ENCODE assay signal across 17 cellular contexts in the genomic region with DNA sequence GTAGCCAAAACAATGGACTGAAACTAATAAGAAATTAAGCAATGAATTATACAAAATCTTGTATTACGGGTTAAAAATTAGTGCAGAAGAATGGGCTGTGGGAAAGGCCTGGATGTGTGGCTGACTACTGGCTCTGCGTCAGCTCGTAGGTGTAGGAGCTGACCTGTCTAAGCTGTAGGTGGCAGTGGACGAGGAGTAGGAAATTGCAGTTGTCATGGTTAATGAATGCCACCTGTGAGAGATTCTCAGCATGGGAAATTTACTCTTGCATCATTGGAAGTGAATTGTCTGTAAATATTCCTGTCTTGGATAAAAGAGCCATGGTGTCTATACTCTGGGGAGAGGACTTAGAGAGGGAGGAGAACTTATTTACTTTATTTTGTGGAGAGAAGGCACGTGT. TPM values are rescaled to one million over a fixed set of nuclear protein-coding genes. Genes with fewer than 3 reads are reported as not detected.
A peak's percentile ranks its signal among the peaks of the same experiment; 100 is the strongest.
DNase-seq lines count a peak whose midpoint lies in the region; FAIRE-seq and TF ChIP-seq lines count a peak whose summit lies in the region.
"Had no signal": no experiment of that assay in that cellular context is flagged by ENCODE, and none has a peak within 500 bp of the region (broad histone marks: within the 10 kb centered on the region; RNA-seq: fewer than 3 reads in every experiment).

No MANE protein-coding gene starts in this region.

- peak overlapping the region; percentile 2 for H3K27ac Mint-ChIP-seq in progenitor cell of endocrine pancreas
- H3K27ac Mint-ChIP-seq: IgD-negative memory B cell had no signal

- POLR2A ChIA-PET in GM10248 (lab: Yijun Ruan, JAX): no interaction called here

- no peak overlapping the region for H3K4me3 Mint-ChIP-seq in progenitor cell of endocrine pancreas (ENCODE audit: low read depth)
- H3K4me3 Mint-ChIP-seq: IgD-negative memory B cell had no signal

- H3K36me3 Mint-ChIP-seq in progenitor cell of endocrine pancreas (ENCODE audit: insufficient read depth): peaks cover 3% of the 10 kb centered on the region

- peaks cover 5% of the 10 kb centered on the region for H3K4me1 Mint-ChIP-seq in progenitor cell of endocrine pancreas (ENCODE audit: low read depth)
- H3K4me1 Mint-ChIP-seq: IgD-negative memory B cell had no signal

- FAIRE-seq in HTR-8/SVneo (lab: Jason Lieb, UNC): no peak
- FAIRE-seq: A549 had no signal

- no peaks in the 10 kb centered on the region for H3K27me3 Mint-ChIP-seq in progenitor cell of endocrine pancreas

- TF ChIP-seq CTCF in progenitor cell of endocrine pancreas (IDR thresholded peaks at IDR 0.05; ENCODE audit: unreplicated experiment): no peak
- no peak for TF ChIP-seq CTCF in GM10248 (IDR thresholded peaks at IDR 0.05; ENCODE audit: control extremely low read depth, extremely low read depth, low read depth, missing control alignments)

- CTCF ChIA-PET in GM10248 (lab: Yijun Ruan, JAX): no interaction called here

- peak; percentile 15 for DNase-seq in NCI-H748 (lab: John Stamatoyannopoulos, UW; ENCODE audit: unreplicated experiment)
- DNase-seq in NCI-H748 treated with DMSO at 0.1 percent for 48 hours (lab: John Stamatoyannopoulos, UW): no peak
- DNase-seq in NCI-H2081 (lab: John Stamatoyannopoulos, UW): peak; percentile 55 to 83
- peak; percentile 10 for DNase-seq in iPS-NIHi7 (ENCODE audit: extremely low spot score)
- no peak for DNase-seq in progenitor cell of endocrine pancreas (ENCODE audit: low spot score, unreplicated experiment)
- DNase-seq in HTR-8/SVneo (ENCODE audit: insufficient read length, low spot score): no peak
- no peak for DNase-seq in GM10248 (ENCODE audit: extremely low spot score)
- no peak for DNase-seq in stimulated activated CD4-positive, alpha-beta T cell treated with anti-CD3 and anti-CD28 coated beads, Interleukin-2, amount 100 ng/mL, for 24 hours
- DNase-seq: C1 segment of cervical spinal cord, Kasumi-1, MM.1S, NCI-H1092 treated with DMSO at 0.1 percent for 48 hours, NCI-H187, NCI-H2171 treated with DMSO at 0.1 percent for 48 hours, NCI-H526 treated with DMSO at 0.1 percent for 48 hours had no signal

- peaks cover 19% of the 10 kb centered on the region for H3K9me3 Mint-ChIP-seq in progenitor cell of endocrine pancreas (ENCODE audit: low read depth)

RNA-seq across cellular contexts. Expression of a gene that starts 23.4 kb away (rescaled TPM):
- 5.1 and 5.7 TPM in 2 replicates for total RNA-seq in progenitor cell of endocrine pancreas

Comparison
In these comparisons a context has a peak if more than half of its experiments do, and no peak if none do; other contexts are left out.
1. DNase-seq: peak in NCI-H748 (single experiment), NCI-H2081 (2 of 2) and iPS-NIHi7 (single experiment); none in NCI-H748 treated with DMSO at 0.1 percent for 48 hours (single experiment), progenitor cell of endocrine pancreas (single experiment), HTR-8/SVneo (single experiment), GM10248 (single experiment) and stimulated activated CD4-positive, alpha-beta T cell treated with anti-CD3 and anti-CD28 coated beads, Interleukin-2, amount 100 ng/mL, for 24 hours (0 of 2).